10 cellular contexts compared by ENCODE assay signal in genomic region chr12:114636723-114637480, GRCh38. TPM values are rescaled to one million over a fixed set of nuclear protein-coding genes. Genes with fewer than 3 reads are reported as not detected.
DNase-seq lines count a peak whose midpoint lies in the region; ATAC-seq and TF ChIP-seq lines count a peak whose summit lies in the region.
"Had no signal": no experiment of that assay in that cellular context is flagged by ENCODE, and none has a peak within 500 bp of the region (broad histone marks: within the 10 kb centered on the region; RNA-seq: fewer than 3 reads in every experiment).

No MANE protein-coding gene starts in this region.

- TF ChIP-seq POLR2A in heart left ventricle (IDR thresholded peaks at IDR 0.05) = no peak

- no peaks in the 10 kb centered on the region for H3K27me3 Mint-ChIP-seq in mesothelial cell of epicardium (ENCODE audit: low read depth)

- no peaks in the 10 kb centered on the region for H3K27me3 ChIP-seq in BJ (ENCODE audit: control insufficient read depth, insufficient read depth, low read length)
- H3K27me3 ChIP-seq in heart left ventricle = peaks cover 0 to 5% (median 0%) of the 10 kb centered on the region in 9 donors
- H3K27me3 ChIP-seq: gastroesophageal sphincter had no signal

- no peak overlapping the region for H3K27ac ChIP-seq in heart left ventricle
- H3K27ac ChIP-seq: gastroesophageal sphincter had no signal

- ATAC-seq in heart left ventricle = no peak
- ATAC-seq: gastroesophageal sphincter, GM12878 had no signal

- H3K4me1 Mint-ChIP-seq in mesothelial cell of epicardium = peaks cover 21% of the 10 kb centered on the region

- H3K4me3 Mint-ChIP-seq in mesothelial cell of epicardium = no peak overlapping the region

- WGBS in heart left ventricle, 4 donors = 48 to 58% (median 51%) methylated on average over 15 of the region's 15 CpGs

- H3K36me3 ChIP-seq in BJ (ENCODE audit: control insufficient read depth, insufficient read depth, low read length) (no peaks in the 10 kb centered on the region), heart left ventricle (no peaks in the 10 kb centered on the region)
- H3K36me3 ChIP-seq: gastroesophageal sphincter had no signal

- in situ Hi-C loops in KBM-7 (cut with MboI; ENCODE audit: low pct_unique_long_range_greater_than_20kb, low sequenced_read_pairs) = no loop called here

- H3K9me3 Mint-ChIP-seq in mesothelial cell of epicardium = no peaks in the 10 kb centered on the region

- no peak overlapping the region for H3K4me3 ChIP-seq in BJ (ENCODE audit: low read depth, low read length)
- no peak overlapping the region for H3K4me3 ChIP-seq in heart left ventricle
- H3K4me3 ChIP-seq: gastroesophageal sphincter, GM12878 had no signal

- H3K4me1 ChIP-seq in heart left ventricle = no peaks in the 10 kb centered on the region
- H3K4me1 ChIP-seq: gastroesophageal sphincter had no signal

- CTCF ChIA-PET in BJ (lab: Yijun Ruan, JAX) = interaction anchor here (0.6 to 7.8 kb wide), 7 partner anchors 9 to 670 kb away, joined by 3 to 50 read pairs (median 4); no protein-coding TSS in a partner anchor

- intact Hi-C loops in heart left ventricle (cut with DNase I) = loop anchor here in 4 of 10 donors (5.0 to 10.0 kb wide), 2 partner anchors 652 to 655 kb away; no protein-coding TSS in a partner anchor

- POLR2A ChIA-PET in BJ (lab: Charles Lee) = no interaction called here

- DNase-seq in BJ (ENCODE audit: low read depth) (no peak), KBM-7 (peak; percentile 9), cerebellar cortex (ENCODE audit: low spot score) (peak; percentile 2), mesothelial cell of epicardium (ENCODE audit: low spot score in 2 of 2, unreplicated experiment in 2 of 2) (no peak), occipital lobe (lab: John Stamatoyannopoulos, UW) (no peak), RPMI8226 (no peak), NCI-H446 treated with DMSO at 0.1 percent for 48 hours (lab: John Stamatoyannopoulos, UW) (no peak), heart left ventricle (no peak)

- no peaks in the 10 kb centered on the region for H3K9me3 ChIP-seq in heart left ventricle
- H3K9me3 ChIP-seq: gastroesophageal sphincter had no signal

- TF ChIP-seq CTCF in BJ (IDR thresholded peaks at IDR 0.05; ENCODE audit: insufficient read depth, low read depth, low read length) (peak; percentile 65), mesothelial cell of epicardium (IDR thresholded peaks at IDR 0.05; ENCODE audit: unreplicated experiment) (no peak), heart left ventricle (IDR thresholded peaks at IDR 0.05) (peak in 6 of 12 donors; percentile 10 to 36 (median 17))

- peak overlapping the region; percentile 20 for H3K27ac Mint-ChIP-seq in mesothelial cell of epicardium

- H3K36me3 Mint-ChIP-seq in mesothelial cell of epicardium = no peaks in the 10 kb centered on the region

RNA-seq across cellular contexts. Expression of gene TBX3, which starts 47.1 kb away (rescaled TPM):
- polyA plus RNA-seq in BJ (2011; rRNA removed) = 66.4 and 75.7 TPM in 2 replicates
- 71.2 and 93.8 TPM in 2 replicates for polyA minus RNA-seq in BJ (2011; rRNA and poly(A)+ RNA removed)
- 409 to 427 TPM (median 425 TPM) in 3 replicates for total RNA-seq in mesothelial cell of epicardium
- 1.2 TPM for total RNA-seq in occipital lobe
- total RNA-seq in heart left ventricle = 10 to 100 TPM; 10.3 to 31.3 (median 16.2) TPM
- 10 to 100 TPM; 11.4 to 11.6 TPM for polyA plus RNA-seq in heart left ventricle

Comparison
In these comparisons a context has a peak if more than half of its experiments do, and no peak if none do; other contexts are left out.
1. DNase-seq: peak in KBM-7 (single experiment) and cerebellar cortex (single experiment); none in BJ (single experiment), mesothelial cell of epicardium (0 of 2), occipital lobe (single experiment), RPMI8226 (single experiment), NCI-H446 treated with DMSO at 0.1 percent for 48 hours (single experiment) and heart left ventricle (0 of 5).
2. RNA of gene TBX3, which starts 47.1 kb away (total RNA-seq): 409 to 427 TPM in mesothelial cell of epicardium; 10.3 to 31.3 TPM in heart left ventricle and 1.2 TPM in occipital lobe (single experiment); every median in the first group is over 10 times any median in the second.